28 cellular contexts compared by ENCODE assay signal in genomic region chr16:86322840-86323239, GRCh38.
A peak's percentile ranks its signal among the peaks of the same experiment; 100 is the strongest.
DNase-seq lines count a peak whose midpoint lies in the region; ATAC-seq, FAIRE-seq and TF ChIP-seq lines count a peak whose summit lies in the region.
"Had no signal": no experiment of that assay in that cellular context is flagged by ENCODE, and none has a peak within 500 bp of the region (broad histone marks: within the 10 kb centered on the region; RNA-seq: fewer than 3 reads in every experiment).

No MANE protein-coding gene starts in this region.

- H4K91ac ChIP-seq in IMR-90 (ENCODE audit: insufficient read depth, low read depth, low read length) = no peak overlapping the region

- no peaks in the 10 kb centered on the region for H3K79me1 ChIP-seq in IMR-90 (ENCODE audit: low read depth in 1 of 2, low read length in 2 of 2)

- dilution Hi-C loops in IMR-90 (cut with HindIII; ENCODE audit: low sequenced_read_pairs, unreplicated experiment) = no loop called here

- H3K9me3 Mint-ChIP-seq in activated CD4-positive, alpha-beta memory T cell treated with anti-CD3 and anti-CD28 coated beads, Interleukin-2, amount 10 ng/mL, durations not matched to agents 7 days and 5 days = no peaks in the 10 kb centered on the region

- H3K18ac ChIP-seq in IMR-90 (ENCODE audit: low read depth, low read length) = no peak overlapping the region

- H3K36me3 Mint-ChIP-seq in activated CD4-positive, alpha-beta memory T cell treated with anti-CD3 and anti-CD28 coated beads, Interleukin-2, amount 10 ng/mL, durations not matched to agents 7 days and 5 days (ENCODE audit: low read depth) = no peaks in the 10 kb centered on the region
- H3K36me3 Mint-ChIP-seq: CD14-positive monocyte; CD4-positive, alpha-beta memory T cell; CD4-positive, CD25-positive, alpha-beta regulatory T cell; CD8-positive, alpha-beta memory T cell had no signal

- H2AK9ac ChIP-seq in IMR-90 (replicated peaks; ENCODE audit: low read depth, low read length, poor library complexity) = no peak overlapping the region

- peak overlapping the region; percentile 65; the same call in 1 of the 2 replicates for H2AK5ac ChIP-seq in IMR-90 (ENCODE audit: low read depth, low read length)

- no peak overlapping the region for H3K14ac ChIP-seq in IMR-90 (replicated peaks; ENCODE audit: low read depth, low read length)

- H3K27me3 ChIP-seq in IMR-90 (ENCODE audit: control insufficient read depth, insufficient read depth, low read length) = peaks cover 6% of the 10 kb centered on the region; the same call in 1 of the 2 replicates
- no peaks in the 10 kb centered on the region for H3K27me3 ChIP-seq in vagina
- H3K27me3 ChIP-seq: BLaER1 had no signal

- 0 out of 2 replicates have a peak, but pooled peaks cover 9% of the 10 kb centered on the region for H3K9me1 ChIP-seq in IMR-90 (ENCODE audit: insufficient read depth, low read length)

- no peak overlapping the region for H4K8ac ChIP-seq in IMR-90 (ENCODE audit: low read depth in 2 of 2, low read length in 2 of 2)

- H2BK20ac ChIP-seq in IMR-90 (ENCODE audit: low read depth, low read length) = no peak overlapping the region

- no peak overlapping the region for H4K5ac ChIP-seq in IMR-90 (ENCODE audit: low read depth, low read length)

- no peak for ATAC-seq in IMR-90 (ENCODE audit: low read depth)
- ATAC-seq: GM12878 had no signal

- BruUV-seq in IMR-90 (replicated peaks; lab: Mats Ljungman, UMichigan) = no TSS peak

- no peak overlapping the region for H3K4ac ChIP-seq in IMR-90 (ENCODE audit: low read depth, low read length)

- WGBS in IMR-90 (ENCODE audit: extremely low coverage in 2 of 2, insufficient read length in 1 of 2), 2 experiments = 100% methylated on average over 2 of the region's 10 CpGs; no CpG with 5 or more reads in 1 of the 2 experiments

- FAIRE-seq in kidney (lab: Jason Lieb, UNC) = no peak
- FAIRE-seq: A204.1, GM12878, GM12892, GM18507 had no signal

- H3K9me3 ChIP-seq in IMR-90 (ENCODE audit: control insufficient read depth, insufficient read depth, low read length) (peaks cover 7% of the 10 kb centered on the region), kidney (ENCODE audit: control insufficient read depth in 1 of 2, low read length in 2 of 2) (peaks cover 0 to 3% of the 10 kb centered on the region in 2 donors), vagina (no peaks in the 10 kb centered on the region)
- H3K9me3 ChIP-seq: BE2C had no signal

- H4K20me1 ChIP-seq in IMR-90 (ENCODE audit: insufficient read depth, low read length) = no peaks in the 10 kb centered on the region
- H4K20me1 ChIP-seq: BLaER1 had no signal

- TF ChIP-seq CTCF in IMR-90 (conservative IDR thresholded peaks at IDR 0.05; ENCODE audit: low read depth, low read length) (no peak), kidney (IDR thresholded peaks at IDR 0.05; ENCODE audit: borderline replicate concordance, extremely low read depth, insufficient read depth) (no peak), vagina (IDR thresholded peaks at IDR 0.05) (no peak)

- H3K4me1 ChIP-seq in IMR-90 (ENCODE audit: control insufficient read depth, insufficient read depth, low read length) (peaks cover 9% of the 10 kb centered on the region), kidney (ENCODE audit: control insufficient read depth in 1 of 2, insufficient read depth in 1 of 2, low read depth in 1 of 2, low read length in 2 of 2) (peaks cover 0 to 10% of the 10 kb centered on the region in 2 donors), vagina (peaks cover 32% of the 10 kb centered on the region)
- H3K4me1 ChIP-seq: BLaER1 had no signal

- no peak for TF ChIP-seq RAD21 in IMR-90 (IDR thresholded peaks at IDR 0.05; ENCODE audit: low read length)

- no peaks in the 10 kb centered on the region for H3K27me3 Mint-ChIP-seq in activated CD4-positive, alpha-beta memory T cell treated with anti-CD3 and anti-CD28 coated beads, Interleukin-2, amount 10 ng/mL, durations not matched to agents 7 days and 5 days
- H3K27me3 Mint-ChIP-seq: CD4-positive, CD25-positive, alpha-beta regulatory T cell had no signal

- no peak overlapping the region for H3K27ac Mint-ChIP-seq in activated CD4-positive, alpha-beta memory T cell treated with anti-CD3 and anti-CD28 coated beads, Interleukin-2, amount 10 ng/mL, durations not matched to agents 7 days and 5 days
- H3K27ac Mint-ChIP-seq: CD4-positive, alpha-beta memory T cell; CD4-positive, CD25-positive, alpha-beta regulatory T cell; CD8-positive, alpha-beta memory T cell had no signal

- CTCF ChIA-PET in IMR-90 (lab: Yijun Ruan, JAX) = no interaction called here
- CTCF ChIA-PET in activated CD4-positive, alpha-beta memory T cell treated with anti-CD3 and anti-CD28 coated beads, Interleukin-2, amount 10 ng/mL, durations not matched to agents 7 days and 5 days (lab: Charles Lee) = no interaction called here

- H3K27ac ChIP-seq in IMR-90 (ENCODE audit: insufficient read depth, low read length) (no peak overlapping the region), kidney (ENCODE audit: low read depth in 2 of 2, low read length in 2 of 2) (peak overlapping the region; percentile 46 to 57), vagina (peak overlapping the region; percentile 28), substantia nigra (ENCODE audit: low read depth, low read length, poor library complexity, severe bottlenecking) (no peak overlapping the region)
- H3K27ac ChIP-seq: BLaER1 had no signal

- H2BK15ac ChIP-seq in IMR-90 (ENCODE audit: low read depth, low read length) = no peak overlapping the region

- H3K4me3 ChIP-seq in IMR-90 (ENCODE audit: insufficient read depth, low read depth, low read length) (no peak overlapping the region), kidney (ENCODE audit: low read length in 2 of 2) (no peak overlapping the region), vagina (no peak overlapping the region)
- H3K4me3 ChIP-seq: BLaER1, GM12878 had no signal

- no peak overlapping the region for H3K9ac ChIP-seq in IMR-90 (ENCODE audit: low read depth, low read length)
- H3K9ac ChIP-seq in kidney (ENCODE audit: low read length in 2 of 2) = no peak overlapping the region
- H3K9ac ChIP-seq: BLaER1 had no signal

- POLR2A ChIA-PET in IMR-90 (lab: Charles Lee; ENCODE audit: unreplicated experiment) = no interaction called here
- POLR2A ChIA-PET in activated CD4-positive, alpha-beta memory T cell treated with anti-CD3 and anti-CD28 coated beads, Interleukin-2, amount 10 ng/mL, durations not matched to agents 7 days and 5 days (lab: Charles Lee) = no interaction called here

- H2AFZ ChIP-seq in IMR-90 (replicated peaks; ENCODE audit: low read length, poor library complexity) = no peak overlapping the region

- no peak for DNase-seq in IMR-90
- no peak for DNase-seq in kidney
- peak; percentile 66 for DNase-seq in posterior vena cava (ENCODE audit: low spot score)
- no peak for DNase-seq in vagina (ENCODE audit: extremely low spot score in 2 of 2)
- no peak for DNase-seq in substantia nigra (lab: John Stamatoyannopoulos, UW)
- DNase-seq in activated CD8-positive, alpha-beta memory T cell treated with anti-CD3 and anti-CD28 coated beads, Interleukin-2, amount 50 U/mL, for 4 hours = no peak
- no peak for DNase-seq in amniotic stem cell (lab: John Stamatoyannopoulos, UW)
- DNase-seq in activated CD4-positive, alpha-beta memory T cell treated with anti-CD3 and anti-CD28 coated beads, Interleukin-2, amount 10 ng/mL, durations not matched to agents 7 days and 5 days = no peak
- DNase-seq: 8988T; ACHN; BE2C; CD4-positive, alpha-beta memory T cell; CD4-positive, CD25-positive, alpha-beta regulatory T cell; CD8-positive, alpha-beta memory T cell; COR-L47; DMS 273 treated with DMSO at 0.1 percent for 48 hours; DMS153; DMS53; DMS79; DND-41; EL; GDM1 had no signal

- no peak overlapping the region for H3K4me2 ChIP-seq in IMR-90 (ENCODE audit: low read depth, low read length)
- H3K4me2 ChIP-seq: BLaER1 had no signal

- no peak overlapping the region for H3K56ac ChIP-seq in IMR-90 (ENCODE audit: extremely low read depth, insufficient read depth, low read length)

- no peaks in the 10 kb centered on the region for H3K4me1 Mint-ChIP-seq in activated CD4-positive, alpha-beta memory T cell treated with anti-CD3 and anti-CD28 coated beads, Interleukin-2, amount 10 ng/mL, durations not matched to agents 7 days and 5 days
- H3K4me1 Mint-ChIP-seq: CD14-positive monocyte; CD4-positive, CD25-positive, alpha-beta regulatory T cell; CD8-positive, alpha-beta memory T cell had no signal

- in situ Hi-C loops in IMR-90 (cut with MboI; ENCODE audit: low sequenced_read_pairs) = loop anchor here (25.0 kb wide), 1 partner anchor 511 kb away; no protein-coding TSS in a partner anchor

- intact Hi-C loops in IMR-90 (cut with micrococcal nuclease) = no loop called here
- intact Hi-C loops in kidney (cut with DNase I) = no loop called here
- intact Hi-C loops in posterior vena cava (cut with DNase I) = no loop called here
- intact Hi-C loops in vagina (cut with DNase I) = no loop called here

- H2BK5ac ChIP-seq in IMR-90 (ENCODE audit: low read depth, low read length, poor library complexity, severe bottlenecking) = no peak overlapping the region

- no peak overlapping the region for H2BK120ac ChIP-seq in IMR-90 (ENCODE audit: low read depth, low read length)

- TF ChIP-seq POLR2A in IMR-90 (IDR thresholded peaks at IDR 0.05; ENCODE audit: low read depth, low read length) = no peak
- TF ChIP-seq POLR2A in vagina (IDR thresholded peaks at IDR 0.05) = no peak

- no peak overlapping the region for H3K4me3 Mint-ChIP-seq in activated CD4-positive, alpha-beta memory T cell treated with anti-CD3 and anti-CD28 coated beads, Interleukin-2, amount 10 ng/mL, durations not matched to agents 7 days and 5 days
- H3K4me3 Mint-ChIP-seq: CD4-positive, alpha-beta memory T cell; CD4-positive, CD25-positive, alpha-beta regulatory T cell; CD8-positive, alpha-beta memory T cell had no signal

- H3K23ac ChIP-seq in IMR-90 (ENCODE audit: low read depth, low read length) = no peak overlapping the region

- H3K36me3 ChIP-seq in IMR-90 (ENCODE audit: control insufficient read depth, insufficient read depth, low read length) = no peaks in the 10 kb centered on the region
- no peaks in the 10 kb centered on the region for H3K36me3 ChIP-seq in kidney (ENCODE audit: control insufficient read depth in 1 of 2, insufficient read depth in 2 of 2, low read length in 2 of 2)
- H3K36me3 ChIP-seq in vagina = no peaks in the 10 kb centered on the region
- H3K36me3 ChIP-seq: BE2C, BLaER1 had no signal

TF ChIP-seq in IMR-90, 13 proteins besides CTCF, POLR2A, EP300 and RAD21 (continues in another document):
- TF ChIP-seq RFX5 (IDR thresholded peaks at IDR 0.05; ENCODE audit: low read depth, low read length) (no peak), RCOR1 (IDR thresholded peaks at IDR 0.05; ENCODE audit: insufficient replicate concordance, low read length) (no peak), SMC3 (IDR thresholded peaks at IDR 0.05; ENCODE audit: low read depth, low read length) (no peak), FOS (IDR thresholded peaks at IDR 0.05; ENCODE audit: low read depth, low read length) (no peak), CHD1 (IDR thresholded peaks at IDR 0.05; ENCODE audit: low read depth, low read length) (no peak), CEBPB (IDR thresholded peaks at IDR 0.05; ENCODE audit: low read depth, low read length) (no peak), MAZ (IDR thresholded peaks at IDR 0.05; ENCODE audit: borderline replicate concordance, low read depth, low read length) (no peak), BHLHE40 (IDR thresholded peaks at IDR 0.05; ENCODE audit: low read depth, low read length) (no peak)

Comparison
In these comparisons a context has a peak if more than half of its experiments do, and no peak if none do; other contexts are left out.
1. H3K27ac ChIP-seq: peak in kidney (2 of 2) and vagina (single experiment); none in IMR-90 (single experiment) and substantia nigra (single experiment).